ENCODE assay signal across 14 cellular contexts in the genomic region with DNA sequence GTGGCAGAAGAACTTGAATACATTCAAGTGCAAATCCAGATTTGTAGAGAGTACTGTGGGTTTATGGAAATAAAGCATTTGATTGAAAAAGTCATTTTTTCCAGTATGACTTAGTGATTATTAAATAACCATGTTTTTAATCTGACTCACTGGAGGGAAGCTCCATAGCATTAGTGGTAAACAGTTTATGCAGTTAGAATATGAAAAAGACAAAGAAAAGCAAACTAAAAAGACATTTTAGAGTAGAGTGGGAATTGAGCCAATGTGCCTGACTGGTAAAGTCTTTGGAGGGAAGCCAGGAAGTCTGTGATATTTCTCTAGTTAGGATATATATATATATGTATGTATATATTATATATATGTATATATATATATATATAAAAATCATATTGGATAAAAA. TPM values are rescaled to one million over a fixed set of nuclear protein-coding genes. Genes with fewer than 3 reads are reported as not detected.
A peak's percentile ranks its signal among the peaks of the same experiment; 100 is the strongest.
DNase-seq lines count a peak whose midpoint lies in the region; ATAC-seq and TF ChIP-seq lines count a peak whose summit lies in the region.
"Had no signal": no experiment of that assay in that cellular context is flagged by ENCODE, and none has a peak within 500 bp of the region (broad histone marks: within the 10 kb centered on the region; RNA-seq: fewer than 3 reads in every experiment).

No MANE protein-coding gene starts in this region.

- POLR2A ChIA-PET in PC-3 (lab: Charles Lee; ENCODE audit: unreplicated experiment) = no interaction called here

- no peaks in the 10 kb centered on the region for H3K9me3 ChIP-seq in PC-3 (ENCODE audit: low read length)

- H3K4me1 ChIP-seq in PC-3 (ENCODE audit: insufficient read depth, low read length) = peaks cover 20% of the 10 kb centered on the region

- peaks cover 4% of the 10 kb centered on the region for H3F3A ChIP-seq in PC-3 (ENCODE audit: low read length, unreplicated experiment)

- peak overlapping the region; percentile 41; the same call in 1 of the 2 replicates for H3K27ac ChIP-seq in PC-3 (ENCODE audit: low read length)
- H3K27ac ChIP-seq: C4-2B had no signal

- peak; percentile 51 for ATAC-seq in PC-3
- ATAC-seq in activated CD4-positive, CD25-positive, alpha-beta regulatory T cell treated with anti-CD3 and anti-CD28 coated beads, Interleukin-2, amount 50 U/mL, for 24 hours = no peak

- H3K27me3 Mint-ChIP-seq in mesothelial cell of epicardium (ENCODE audit: low read depth) = no peaks in the 10 kb centered on the region

- peak overlapping the region; percentile 92 for H3K27ac Mint-ChIP-seq in mesothelial cell of epicardium

- CTCF ChIA-PET in PC-3 (lab: Charles Lee) = no interaction called here

- no peaks in the 10 kb centered on the region for H4K20me1 ChIP-seq in PC-3 (ENCODE audit: low read length)

- H3K4me3 Mint-ChIP-seq in mesothelial cell of epicardium = no peak overlapping the region

- no peaks in the 10 kb centered on the region for H3K9me2 ChIP-seq in PC-3 (replicated peaks; ENCODE audit: low read length)

- no peak overlapping the region for H2AFZ ChIP-seq in PC-3 (ENCODE audit: low read length)

- H3K27me3 ChIP-seq in PC-3 (ENCODE audit: low read length) (no peaks in the 10 kb centered on the region), H7 (ENCODE audit: control insufficient read depth, insufficient read depth, low read length) (no peaks in the 10 kb centered on the region)

- peaks cover 19% of the 10 kb centered on the region for H3K4me1 Mint-ChIP-seq in mesothelial cell of epicardium

- H3K36me3 ChIP-seq in PC-3 (ENCODE audit: low read depth, low read length) = no peaks in the 10 kb centered on the region
- no peaks in the 10 kb centered on the region for H3K36me3 ChIP-seq in H7 (replicated peaks; ENCODE audit: control insufficient read depth, insufficient read depth, low read length)

- peak overlapping the region; percentile 40 for H3K4me2 ChIP-seq in PC-3 (ENCODE audit: low read length)

- H3K9ac ChIP-seq in PC-3 (ENCODE audit: low read length) = no peak overlapping the region

- no peak for TF ChIP-seq CTCF in AG10803 (conservative IDR thresholded peaks at IDR 0.05; ENCODE audit: low read length)
- no peak for TF ChIP-seq CTCF in PC-3 (conservative IDR thresholded peaks at IDR 0.05; ENCODE audit: low read depth, low read length)
- no peak for TF ChIP-seq CTCF in mesothelial cell of epicardium (IDR thresholded peaks at IDR 0.05; ENCODE audit: unreplicated experiment)

- H3K4me3 ChIP-seq in AG10803 (ENCODE audit: low read length) (peak overlapping the region; percentile 14), PC-3 (ENCODE audit: low read length) (no peak overlapping the region), H7 (ENCODE audit: insufficient read depth, low read depth, low read length) (no peak overlapping the region)

- peaks cover 4% of the 10 kb centered on the region for H3K36me3 Mint-ChIP-seq in mesothelial cell of epicardium

- intact Hi-C loops in PC-3 (cut with micrococcal nuclease) = loop anchor here (2.0 to 5.0 kb wide), 2 partner anchors 21 to 359 kb away; no protein-coding TSS in a partner anchor

- DNase-seq in AG10803 (ENCODE audit: low read depth) (peak; percentile 21), PC-3 (peak; percentile 65), dermis blood vessel endothelial cell (peak; percentile 66), mesothelial cell of epicardium (ENCODE audit: low spot score in 2 of 2, unreplicated experiment in 2 of 2) (no peak), H7 (no peak), NCI-H2227 treated with DMSO at 0.1 percent for 48 hours (lab: John Stamatoyannopoulos, UW) (no peak), putamen (ENCODE audit: low spot score) (no peak)
- DNase-seq: activated CD4-positive, alpha-beta T cell treated with anti-CD3 and anti-CD28 coated beads, Interleukin-2, amount 50 U/mL, for 4 hours; activated naive CD4-positive, alpha-beta T cell; effector memory CD4-positive, alpha-beta T cell; islet precursor cell; NK-92 treated with Interleukin-12 subunit alpha and Interleukin-12 subunit beta, amount 100 ng/mL, for 24 hours had no signal

- no TSS peak for BruUV-seq in PC-3 (replicated peaks; lab: Mats Ljungman, UMichigan)

- H3K79me2 ChIP-seq in PC-3 (ENCODE audit: low read length) = no peaks in the 10 kb centered on the region

- peaks cover 4% of the 10 kb centered on the region for H3K9me3 Mint-ChIP-seq in mesothelial cell of epicardium

RNA-seq across cellular contexts. Expression of a gene that starts 53.4 kb away (rescaled TPM):
- 0.95 and 1.4 TPM in 2 replicates for total RNA-seq in PC-3 (2014; rRNA removed)
- 69.6 and 120 TPM in 2 replicates for total RNA-seq in dermis blood vessel endothelial cell
- total RNA-seq in mesothelial cell of epicardium = 58.5 to 61.1 TPM (median 60.2 TPM) in 3 replicates
- 2.2 and 4.0 TPM in 2 replicates for total RNA-seq in H7 (2014; rRNA removed; shearing (Covaris generic))

Comparison
In these comparisons a context has a peak if more than half of its experiments do, and no peak if none do; other contexts are left out.
1. DNase-seq: peak in AG10803 (single experiment), PC-3 (single experiment) and dermis blood vessel endothelial cell (single experiment); none in mesothelial cell of epicardium (0 of 2), H7 (single experiment), NCI-H2227 treated with DMSO at 0.1 percent for 48 hours (single experiment) and putamen (single experiment).
2. RNA of a gene that starts 53.4 kb away (total RNA-seq): 69.6 to 120 TPM in dermis blood vessel endothelial cell and 58.5 to 61.1 TPM in mesothelial cell of epicardium; 2.2 to 4.0 TPM in H7 and 0.95 to 1.4 TPM in PC-3; every median in the first group is over 10 times any median in the second.